ENCODE assay signal across 18 cellular contexts in genomic region chr19:10562609-10563008, GRCh38. TPM values are rescaled to one million over a fixed set of nuclear protein-coding genes. Genes with fewer than 3 reads are reported as not detected.
"Had no signal": no experiment of that assay in that cellular context is flagged by ENCODE, and none has a peak within 500 bp of the region (broad histone marks: within the 10 kb centered on the region; RNA-seq: fewer than 3 reads in every experiment).

No MANE protein-coding gene starts in this region.

- H3K27ac ChIP-seq: cardiac muscle cell, epithelial cell of prostate, prostate gland, right atrium auricular region had no signal

- H3K9me3 ChIP-seq: prostate gland, right atrium auricular region had no signal

- H3K4me3 ChIP-seq: cardiac muscle cell, prostate gland, right atrium auricular region had no signal

- ATAC-seq: left ventricle myocardium superior; stimulated activated naive CD8-positive, alpha-beta T cell treated with anti-CD3 and anti-CD28 coated beads, Interleukin-15, Interleukin-2, amounts not matched to agents 100 U/mL and 50 U/mL, for 24 hours had no signal

- DNase-seq: activated CD4-positive, alpha-beta T cell treated with anti-CD3 and anti-CD28 coated beads, Interleukin-2, amount 50 U/mL, for 1 hour; activated CD4-positive, CD25-positive, alpha-beta regulatory T cell treated with anti-CD3 and anti-CD28 coated beads, Interleukin-2, amount 50 U/mL, for 72 hours; activated CD8-positive, alpha-beta memory T cell treated with anti-CD3 and anti-CD28 coated beads, Interleukin-2, amount 50 U/mL, for 4 hours; activated naive CD8-positive, alpha-beta T cell treated with anti-CD3 and anti-CD28 coated beads, Interleukin-2, amount 10 ng/mL, durations not matched to agents 7 days and 5 days; amygdala; foreskin fibroblast; left ventricle myocardium superior; stimulated activated naive CD8-positive, alpha-beta T cell treated with anti-CD3 and anti-CD28 coated beads, Interleukin-15, Interleukin-2, amounts not matched to agents 100 U/mL and 50 U/mL, for 24 hours had no signal

- H3K27me3 ChIP-seq: right atrium auricular region had no signal

RNA-seq across cellular contexts. Expression of gene AP1M2, which starts 24.5 kb away (rescaled TPM):
- total RNA-seq: activated naive CD8-positive, alpha-beta T cell treated with anti-CD3 and anti-CD28 coated beads, Interleukin-2, amount 10 ng/mL, durations not matched to agents 7 days and 5 days; activated T-helper 1 cell treated with anti-CD3 and anti-CD28 coated beads, Interleukin-12 subunit alpha, Interleukin-12 subunit beta, Interleukin-2, Interleukin-4 antibody, amounts not matched to agents 30 ng/mL and 10 ng/mL and 1 ng/mL, durations not matched to agents 14 hours and 24 hours and 36 hours; dermis microvascular lymphatic vessel endothelial cell; left ventricle myocardium superior; myocyte; T-helper 1 cell treated with Interleukin-12 subunit alpha and Interleukin-12 subunit beta and Interleukin-4 antibody, amounts not matched to agents 30 ng/mL and 1 ng/mL, for 36 hours; temporal lobe had no signal

RNA-seq across cellular contexts. Expression of gene S1PR5, which starts 45.4 kb away (rescaled TPM):
- total RNA-seq: activated T-helper 1 cell treated with anti-CD3 and anti-CD28 coated beads, Interleukin-12 subunit alpha, Interleukin-12 subunit beta, Interleukin-2, Interleukin-4 antibody, amounts not matched to agents 30 ng/mL and 10 ng/mL and 1 ng/mL, durations not matched to agents 14 hours and 24 hours and 36 hours; dermis microvascular lymphatic vessel endothelial cell; left ventricle myocardium superior; T-helper 1 cell treated with Interleukin-12 subunit alpha and Interleukin-12 subunit beta and Interleukin-4 antibody, amounts not matched to agents 30 ng/mL and 1 ng/mL, for 36 hours had no signal
- polyA plus RNA-seq: neural cell had no signal
